29 cellular contexts compared by ENCODE assay signal in the genomic region with DNA sequence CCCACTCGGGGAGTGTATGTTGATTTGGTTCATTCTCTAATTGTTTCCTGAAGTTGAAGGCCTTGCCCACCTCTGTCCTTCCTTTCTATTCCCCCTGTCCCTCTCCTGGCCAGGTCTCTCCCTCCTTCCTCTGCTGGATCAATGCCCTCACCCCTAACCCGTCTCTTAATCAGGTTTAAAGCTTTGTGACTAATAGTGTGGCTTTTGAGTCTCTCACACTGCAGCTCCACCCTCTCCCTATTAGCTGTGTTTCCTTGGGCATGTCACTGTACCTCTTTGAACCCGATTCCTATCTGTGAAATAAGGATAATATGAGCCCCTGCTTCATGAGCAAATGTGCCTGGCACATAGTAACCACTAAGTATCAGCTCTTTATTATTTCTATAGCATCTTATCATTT. TPM values are rescaled to one million over a fixed set of nuclear protein-coding genes. Genes with fewer than 3 reads are reported as not detected.
A peak's percentile ranks its signal among the peaks of the same experiment; 100 is the strongest.
DNase-seq lines count a peak whose midpoint lies in the region; ATAC-seq and TF ChIP-seq lines count a peak whose summit lies in the region.
"Had no signal": no experiment of that assay in that cellular context is flagged by ENCODE, and none has a peak within 500 bp of the region (broad histone marks: within the 10 kb centered on the region; RNA-seq: fewer than 3 reads in every experiment).

No MANE protein-coding gene starts in this region.

- CTCF ChIA-PET in Calu3 (lab: Charles Lee) (interaction anchor here (0.5 to 1.5 kb wide), 2 partner anchors 16 to 26 kb away, joined by 3 read pairs; no protein-coding TSS in a partner anchor), WTC11 (lab: Charles Lee) (interaction anchor here (1.2 to 5.9 kb wide), 6 partner anchors 8 to 86 kb away, joined by 3 to 43 read pairs (median 9); partner anchors contain the start of gene AHDC1)
- CTCF ChIA-PET in activated CD8-positive, alpha-beta T cell treated with anti-CD3 and anti-CD28 coated beads for 36 hours (lab: Charles Lee): interaction anchor here (1.2 to 3.3 kb wide), 5 partner anchors 14 to 287 kb away, joined by 3 to 17 read pairs (median 4); no protein-coding TSS in a partner anchor

- H3K36me3 ChIP-seq in esophagus muscularis mucosa (peaks cover 0 to 4% (median 0%) of the 10 kb centered on the region in 4 donors), psoas muscle (ENCODE audit: insufficient read depth in 1 of 2, low read depth in 1 of 2) (peaks cover 0 to 16% of the 10 kb centered on the region in 2 donors), body of pancreas (replicated peaks in 1 of 2; ENCODE audit: insufficient read depth in 1 of 2, low read depth in 2 of 2) (no peaks in the 10 kb centered on the region)
- H3K36me3 ChIP-seq: upper lobe of left lung had no signal

- no TSS peak for BruUV-seq in Calu3 (replicated peaks; lab: Mats Ljungman, UMichigan)

- H3K9me3 ChIP-seq in esophagus muscularis mucosa (no peaks in the 10 kb centered on the region), psoas muscle (no peaks in the 10 kb centered on the region), body of pancreas (no peaks in the 10 kb centered on the region)
- H3K9me3 ChIP-seq: SK-N-SH, upper lobe of left lung had no signal

- peak overlapping the region; percentile 37 for H3K27ac Mint-ChIP-seq in Calu3 (ENCODE audit: unreplicated experiment)
- H3K27ac Mint-ChIP-seq in WTC11: peak overlapping the region; percentile 0; the same call in 1 of the 2 replicates
- no peak overlapping the region for H3K27ac Mint-ChIP-seq in activated CD8-positive, alpha-beta T cell treated with anti-CD3 and anti-CD28 coated beads for 36 hours
- H3K27ac Mint-ChIP-seq: activated CD4-positive, alpha-beta T cell treated with anti-CD3 and anti-CD28 coated beads for 36 hours; B cell; memory B cell; T-helper 1 cell treated with Interleukin-12 subunit alpha and Interleukin-12 subunit beta and Interleukin-4 antibody, amounts not matched to agents 30 μg/mL and 1 μg/mL, for 36 hours had no signal

- H3K27me3 Mint-ChIP-seq in Calu3 (ENCODE audit: unreplicated experiment) (no peaks in the 10 kb centered on the region), WTC11 (ENCODE audit: low read depth) (no peaks in the 10 kb centered on the region)
- H3K27me3 Mint-ChIP-seq in activated CD8-positive, alpha-beta T cell treated with anti-CD3 and anti-CD28 coated beads for 36 hours: no peaks in the 10 kb centered on the region
- H3K27me3 Mint-ChIP-seq: activated CD4-positive, alpha-beta T cell treated with anti-CD3 and anti-CD28 coated beads for 36 hours; B cell; IgD-negative memory B cell; memory B cell; stimulated activated naive CD8-positive, alpha-beta T cell treated with anti-CD3 and anti-CD28 coated beads, Interleukin-15, amount 100 ng/mL, for 72 hours had no signal

- 64% methylated on average over 3 of the region's 3 CpGs for WGBS in esophagus muscularis mucosa
- 46 to 73% (median 50%) methylated on average over 3 of the region's 3 CpGs for WGBS in psoas muscle, 3 donors
- 66 to 82% methylated on average over 3 of the region's 3 CpGs for WGBS in body of pancreas, 2 donors

- H3K27ac ChIP-seq in esophagus muscularis mucosa (replicated peaks in 1 of 4) (peak overlapping the region; percentile 17 to 62 (median 37)), psoas muscle (peak overlapping the region; percentile 50), body of pancreas (no peak overlapping the region)
- H3K27ac ChIP-seq: epithelial cell of prostate, upper lobe of left lung had no signal

- intact Hi-C loops in Calu3 (cut with micrococcal nuclease; ENCODE audit: unreplicated experiment) (no loop called here), esophagus muscularis mucosa (cut with DNase I) (no loop called here), psoas muscle (cut with DNase I) (no loop called here), body of pancreas (cut with DNase I) (no loop called here)
- intact Hi-C loops in activated CD8-positive, alpha-beta T cell treated with anti-CD3 and anti-CD28 coated beads for 36 hours (cut with micrococcal nuclease): no loop called here

- H3K9me3 Mint-ChIP-seq in Calu3 (ENCODE audit: low read depth, unreplicated experiment) (no peaks in the 10 kb centered on the region), WTC11 (no peaks in the 10 kb centered on the region)
- H3K9me3 Mint-ChIP-seq in activated CD8-positive, alpha-beta T cell treated with anti-CD3 and anti-CD28 coated beads for 36 hours: no peaks in the 10 kb centered on the region
- H3K9me3 Mint-ChIP-seq: IgD-negative memory B cell; memory B cell; stimulated activated naive CD8-positive, alpha-beta T cell treated with anti-CD3 and anti-CD28 coated beads, Interleukin-15, amount 100 ng/mL, for 72 hours; T-helper 1 cell treated with Interleukin-12 subunit alpha and Interleukin-12 subunit beta and Interleukin-4 antibody, amounts not matched to agents 30 μg/mL and 1 μg/mL, for 36 hours had no signal

- no peak for DNase-seq in Calu3
- no peak for DNase-seq in WTC11 (ENCODE audit: low spot score)
- DNase-seq in esophagus muscularis mucosa (ENCODE audit: extremely low spot score): no peak
- no peak for DNase-seq in psoas muscle
- DNase-seq in activated CD8-positive, alpha-beta T cell treated with anti-CD3 and anti-CD28 coated beads for 36 hours: no peak
- no peak for DNase-seq in activated T-cell treated with anti-CD3 and anti-CD28 coated beads for 4 hours
- DNase-seq in body of pancreas: no peak
- DNase-seq: activated CD4-positive, alpha-beta T cell treated with anti-CD3 and anti-CD28 coated beads for 36 hours; activated gamma-delta T cell; effector CD4-positive, alpha-beta T cell; foreskin fibroblast; H7; hippocampal formation; left colon; NCI-H1105; NCI-H2029; NCI-H2227 treated with DMSO at 0.1 percent for 48 hours; NCI-H748 treated with DMSO at 0.1 percent for 48 hours; SK-N-SH; stimulated activated CD8-positive, alpha-beta memory T cell treated with anti-CD3 and anti-CD28 coated beads, Interleukin-4, amount 100 ng/mL, for 48 hours; stimulated activated naive CD8-positive, alpha-beta T cell treated with anti-CD3 and anti-CD28 coated beads, Interleukin-15, amount 100 ng/mL, for 72 hours; upper lobe of left lung had no signal

- TF ChIP-seq POLR2A in esophagus muscularis mucosa (IDR thresholded peaks at IDR 0.05; ENCODE audit: low read depth): no peak
- TF ChIP-seq POLR2A in body of pancreas (IDR thresholded peaks at IDR 0.05): no peak

- H3K4me3 Mint-ChIP-seq in Calu3 (ENCODE audit: low read depth, unreplicated experiment) (no peak overlapping the region), WTC11 (no peak overlapping the region)
- no peak overlapping the region for H3K4me3 Mint-ChIP-seq in activated CD8-positive, alpha-beta T cell treated with anti-CD3 and anti-CD28 coated beads for 36 hours
- H3K4me3 Mint-ChIP-seq: activated CD4-positive, alpha-beta T cell treated with anti-CD3 and anti-CD28 coated beads for 36 hours; B cell; IgD-negative memory B cell; memory B cell; stimulated activated naive CD8-positive, alpha-beta T cell treated with anti-CD3 and anti-CD28 coated beads, Interleukin-15, amount 100 ng/mL, for 72 hours; T-helper 1 cell treated with Interleukin-12 subunit alpha and Interleukin-12 subunit beta and Interleukin-4 antibody, amounts not matched to agents 30 μg/mL and 1 μg/mL, for 36 hours had no signal

- H3K4me3 ChIP-seq in esophagus muscularis mucosa: no peak overlapping the region
- no peak overlapping the region for H3K4me3 ChIP-seq in psoas muscle
- no peak overlapping the region for H3K4me3 ChIP-seq in body of pancreas
- H3K4me3 ChIP-seq: skin epidermis, upper lobe of left lung had no signal

- H3K36me3 Mint-ChIP-seq in Calu3 (ENCODE audit: insufficient read depth, unreplicated experiment) (peaks cover 8% of the 10 kb centered on the region), WTC11 (no peaks in the 10 kb centered on the region)
- no peaks in the 10 kb centered on the region for H3K36me3 Mint-ChIP-seq in activated CD8-positive, alpha-beta T cell treated with anti-CD3 and anti-CD28 coated beads for 36 hours (ENCODE audit: low read depth)

- TF ChIP-seq EP300 in esophagus muscularis mucosa (IDR thresholded peaks at IDR 0.05): no peak

- peaks cover 14% of the 10 kb centered on the region for H3K4me1 Mint-ChIP-seq in Calu3 (ENCODE audit: low read depth, unreplicated experiment)
- peaks cover 6% of the 10 kb centered on the region for H3K4me1 Mint-ChIP-seq in WTC11
- peaks cover 10% of the 10 kb centered on the region for H3K4me1 Mint-ChIP-seq in activated CD8-positive, alpha-beta T cell treated with anti-CD3 and anti-CD28 coated beads for 36 hours (ENCODE audit: low read depth)

- ATAC-seq in WTC11 (no peak), psoas muscle (no peak), GM19397 (IDR thresholded peaks at IDR 0.05; ENCODE audit: unreplicated experiment) (no peak), body of pancreas (no peak)
- ATAC-seq in activated CD8-positive, alpha-beta T cell treated with anti-CD3 and anti-CD28 coated beads for 36 hours: no peak
- ATAC-seq: activated CD4-positive, alpha-beta T cell treated with anti-CD3 and anti-CD28 coated beads for 36 hours; left colon; stimulated activated naive CD8-positive, alpha-beta T cell treated with anti-CD3 and anti-CD28 coated beads, Interleukin-15, amount 100 ng/mL, for 72 hours had no signal

- H3K4me1 ChIP-seq in esophagus muscularis mucosa: peaks cover 64 to 86% (median 73%) of the 10 kb centered on the region in 4 donors
- peaks cover 59% of the 10 kb centered on the region for H3K4me1 ChIP-seq in psoas muscle
- H3K4me1 ChIP-seq in body of pancreas: no peaks in the 10 kb centered on the region

- no peak for TF ChIP-seq CTCF in Calu3 (IDR thresholded peaks at IDR 0.05; ENCODE audit: unreplicated experiment)
- TF ChIP-seq CTCF in WTC11 (IDR thresholded peaks at IDR 0.05): no peak
- TF ChIP-seq CTCF in esophagus muscularis mucosa (IDR thresholded peaks at IDR 0.05): no peak
- no peak for TF ChIP-seq CTCF in psoas muscle (IDR thresholded peaks at IDR 0.05)
- TF ChIP-seq CTCF in activated CD8-positive, alpha-beta T cell treated with anti-CD3 and anti-CD28 coated beads for 36 hours (IDR thresholded peaks at IDR 0.05): no peak
- no peak for TF ChIP-seq CTCF in body of pancreas (IDR thresholded peaks at IDR 0.05)

- POLR2A ChIA-PET in WTC11 (lab: Charles Lee): no interaction called here
- POLR2A ChIA-PET in activated CD8-positive, alpha-beta T cell treated with anti-CD3 and anti-CD28 coated beads for 36 hours (lab: Charles Lee): interaction anchor here (0.6 to 1.8 kb wide), 2 partner anchors 12 to 216 kb away, joined by 3 to 5 read pairs; partner anchors contain the start of gene MAP3K6

- H3K27me3 ChIP-seq in esophagus muscularis mucosa: no peaks in the 10 kb centered on the region
- H3K27me3 ChIP-seq in psoas muscle (ENCODE audit: insufficient read depth in 3 of 3, low read length in 2 of 3): no peaks in the 10 kb centered on the region
- H3K27me3 ChIP-seq in body of pancreas: no peaks in the 10 kb centered on the region
- H3K27me3 ChIP-seq: upper lobe of left lung had no signal

RNA-seq across cellular contexts. Expression of gene AHDC1, which starts 20.5 kb away (rescaled TPM):
- total RNA-seq in Calu3 (2022) (20.8 and 21.5 TPM in 2 replicates), WTC11 (2021) (31.6 to 49.0 TPM (median 32.6 TPM) in 3 replicates), esophagus muscularis mucosa (10 to 100 TPM; 14.7 to 54.3 (median 35.4) TPM), psoas muscle (10 to 100 TPM; 35.9 to 65.2 (median 59.0) TPM), body of pancreas (10 to 100 TPM; 13.5 to 14.2 TPM)
- polyA plus RNA-seq in psoas muscle: 10 to 100 TPM in 1 of 3 donors, 1 to 10 TPM in 2; 6.4 to 19.8 (median 9.7) TPM
- 10 to 100 TPM; 26.3 to 27.6 TPM for total RNA-seq in activated CD8-positive, alpha-beta T cell treated with anti-CD3 and anti-CD28 coated beads for 36 hours

RNA-seq across cellular contexts. Expression of gene FGR, which starts 51.5 kb away (rescaled TPM):
- total RNA-seq in Calu3 (2022): not detected in 2 replicates
- 0.30 to 0.77 TPM (median 0.46 TPM) in 3 replicates for total RNA-seq in WTC11 (2021)
- 10 to 100 TPM; 12.0 to 32.1 (median 12.6) TPM for total RNA-seq in esophagus muscularis mucosa
- 1 to 10 TPM; 1.3 to 3.5 (median 3.1) TPM for total RNA-seq in psoas muscle
- polyA plus RNA-seq in psoas muscle: 1 to 10 TPM; 1.7 to 3.8 (median 2.0) TPM
- under 1 TPM; 0.51 to 0.56 TPM for total RNA-seq in activated CD8-positive, alpha-beta T cell treated with anti-CD3 and anti-CD28 coated beads for 36 hours
- total RNA-seq in body of pancreas: 1 to 10 TPM; 3.0 to 5.4 TPM
- polyA plus RNA-seq: SK-N-SH had no signal

Comparison
In these comparisons a context has a peak if more than half of its experiments do, and no peak if none do; other contexts are left out.
1. H3K27ac ChIP-seq: peak in esophagus muscularis mucosa (4 of 4) and psoas muscle (single experiment); none in body of pancreas (0 of 4).